ENCODE assay signal across 16 cellular contexts in genomic region chr19:3520166-3521103, GRCh38. TPM values are rescaled to one million over a fixed set of nuclear protein-coding genes. Genes with fewer than 3 reads are reported as not detected.
A peak's percentile ranks its signal among the peaks of the same experiment; 100 is the strongest.
DNase-seq lines count a peak whose midpoint lies in the region; TF ChIP-seq lines count a peak whose summit lies in the region.
"Had no signal": no experiment of that assay in that cellular context is flagged by ENCODE, and none has a peak within 500 bp of the region (broad histone marks: within the 10 kb centered on the region; RNA-seq: fewer than 3 reads in every experiment).

No MANE protein-coding gene starts in this region.

- TF ChIP-seq CTCF in HFFc6 (IDR thresholded peaks at IDR 0.05) (peak; percentile 29; the same call in 1 of the 2 replicates), esophagus squamous epithelium (IDR thresholded peaks at IDR 0.05) (peak in 2 of 6 experiments; percentile 17 to 27), prostate gland (IDR thresholded peaks at IDR 0.05) (peak in 1 of 4 experiments; percentile 36)

- H3K27ac ChIP-seq in esophagus squamous epithelium (peak overlapping the region; percentile 73 to 86 (median 82)), prostate gland (peak overlapping the region; percentile 50 to 55)
- H3K27ac ChIP-seq: colonic mucosa had no signal

- DNase-seq in HFFc6 (no peak), SW480 (ENCODE audit: low spot score) (peak; percentile 70), esophagus squamous epithelium (lab: John Stamatoyannopoulos, UW) (no peak), prostate gland (ENCODE audit: low spot score) (peak; percentile 81), NCI-H1694 (lab: John Stamatoyannopoulos, UW) (no peak), NCI-H82 (lab: John Stamatoyannopoulos, UW) (no peak)
- DNase-seq in stimulated activated CD4-positive, alpha-beta T cell treated with anti-CD3 and anti-CD28 coated beads, Interleukin-2, amount 100 ng/mL, for 24 hours, result no peak
- DNase-seq: activated CD8-positive, alpha-beta memory T cell treated with anti-CD3 and anti-CD28 coated beads for 24 hours; colonic mucosa; COR-L47; NCI-H1436; NK-92 treated with Interleukin-12 subunit alpha and Interleukin-12 subunit beta, amount 100 ng/mL, for 24 hours; stimulated activated CD4-positive, alpha-beta T cell treated with anti-CD3 and anti-CD28 coated beads, Interleukin-4, amount 100 ng/mL, for 1 hour; stimulated activated naive CD8-positive, alpha-beta T cell treated with anti-CD3 and anti-CD28 coated beads, Interleukin-15, amount 100 ng/mL, for 72 hours had no signal

- H3K4me3 Mint-ChIP-seq in HFFc6, result no peak overlapping the region
- H3K4me3 Mint-ChIP-seq: activated naive CD8-positive, alpha-beta T cell; stimulated activated naive CD8-positive, alpha-beta T cell treated with anti-CD3 and anti-CD28 coated beads, Interleukin-15, amount 100 ng/mL, for 72 hours had no signal

- H3K27ac Mint-ChIP-seq in HFFc6, result no peak overlapping the region
- H3K27ac Mint-ChIP-seq: activated naive CD8-positive, alpha-beta T cell had no signal

- H3K36me3 ChIP-seq in esophagus squamous epithelium, result peaks cover 15 to 69% (median 21%) of the 10 kb centered on the region in 3 donors
- no peaks in the 10 kb centered on the region for H3K36me3 ChIP-seq in prostate gland

- no peaks in the 10 kb centered on the region for H3K27me3 ChIP-seq in esophagus squamous epithelium
- H3K27me3 ChIP-seq in prostate gland (replicated peaks; ENCODE audit: insufficient read depth), result no peaks in the 10 kb centered on the region
- H3K27me3 ChIP-seq: colonic mucosa had no signal

- H3K4me1 ChIP-seq in esophagus squamous epithelium, result peaks cover 7 to 73% (median 17%) of the 10 kb centered on the region in 3 donors
- H3K4me1 ChIP-seq in prostate gland (replicated peaks), result peaks cover 5% of the 10 kb centered on the region

- TF ChIP-seq POLR2A in esophagus squamous epithelium (IDR thresholded peaks at IDR 0.05) (peak in 2 of 4 donors; percentile 28 to 47), prostate gland (IDR thresholded peaks at IDR 0.05) (peak; percentile 39)

- intact Hi-C loops in esophagus squamous epithelium (cut with DNase I), result no loop called here
- intact Hi-C loops in prostate gland (cut with DNase I), result no loop called here

- H3K27me3 Mint-ChIP-seq in HFFc6 (ENCODE audit: insufficient read depth), result peaks cover 3% of the 10 kb centered on the region; the same call in 1 of the 2 replicates
- H3K27me3 Mint-ChIP-seq: activated naive CD8-positive, alpha-beta T cell; stimulated activated naive CD8-positive, alpha-beta T cell treated with anti-CD3 and anti-CD28 coated beads, Interleukin-15, amount 100 ng/mL, for 72 hours had no signal

- H3K4me1 Mint-ChIP-seq in HFFc6 (ENCODE audit: low read depth), result peaks cover 7% of the 10 kb centered on the region; the same call in 1 of the 2 replicates

- H3K4me3 ChIP-seq in esophagus squamous epithelium (no peak overlapping the region), prostate gland (no peak overlapping the region)
- H3K4me3 ChIP-seq: colonic mucosa had no signal

- no peaks in the 10 kb centered on the region for H3K9me3 ChIP-seq in esophagus squamous epithelium
- no peaks in the 10 kb centered on the region for H3K9me3 ChIP-seq in prostate gland
- H3K9me3 ChIP-seq: colonic mucosa had no signal

- 34 to 90% methylated on average over 3 to 11 of the region's 37 CpGs for WGBS in esophagus squamous epithelium, 2 donors
- WGBS in prostate gland, result 54% methylated on average over 30 of the region's 37 CpGs

- peaks cover 10% of the 10 kb centered on the region; the same call in 1 of the 2 replicates for H3K36me3 Mint-ChIP-seq in HFFc6 (ENCODE audit: low read depth)

- no peaks in the 10 kb centered on the region for H3K9me3 Mint-ChIP-seq in HFFc6
- H3K9me3 Mint-ChIP-seq: stimulated activated naive CD8-positive, alpha-beta T cell treated with anti-CD3 and anti-CD28 coated beads, Interleukin-15, amount 100 ng/mL, for 72 hours had no signal

RNA-seq across cellular contexts. Expression of gene FZR1, which starts 14.3 kb away (rescaled TPM):
- total RNA-seq in HFFc6 (2021; fragmentation: NEBNext Ultra II Directional; extraction: Animal tissue kit (Norgen Biotek cat#: 25700)), result 10 to 100 TPM; 43.9 to 56.8 (median 46.0) TPM
- total RNA-seq in esophagus squamous epithelium (10 to 100 TPM; 26.5 to 46.8 (median 27.2) TPM), prostate gland (10 to 100 TPM; 32.2 to 64.9 TPM)

RNA-seq across cellular contexts. Expression of gene TEKTIP1, which starts 18.5 kb away (rescaled TPM):
- under 1 TPM in 5 of 6 experiments, not detected in 1; 0.25 to 0.51 (median 0.46) TPM for total RNA-seq in HFFc6 (2021; fragmentation: NEBNext Ultra II Directional; extraction: Animal tissue kit (Norgen Biotek cat#: 25700))
- total RNA-seq in esophagus squamous epithelium (under 1 TPM in 1 of 4 donors, not detected in 3; 0.95 TPM), prostate gland (1 to 10 TPM in 1 of 2 donors, under 1 TPM in 1; 0.41 to 5.3 TPM)

RNA-seq across cellular contexts. Expression of gene DOHH, which starts 20.0 kb away (rescaled TPM):
- total RNA-seq in HFFc6 (2021; fragmentation: NEBNext Ultra II Directional; extraction: Animal tissue kit (Norgen Biotek cat#: 25700)), result 10 to 100 TPM; 14.3 to 20.4 (median 17.0) TPM
- 10 to 100 TPM; 21.0 to 29.5 (median 26.4) TPM for total RNA-seq in esophagus squamous epithelium
- total RNA-seq in prostate gland, result 10 to 100 TPM; 26.1 to 26.9 TPM

RNA-seq across cellular contexts. Expression of gene MFSD12, which starts 37.0 kb away (rescaled TPM):
- 100 to 1,000 TPM in 2 of 6 experiments, 10 to 100 TPM in 4; 75.1 to 101 (median 79.6) TPM for total RNA-seq in HFFc6 (2021; fragmentation: NEBNext Ultra II Directional; extraction: Animal tissue kit (Norgen Biotek cat#: 25700))
- total RNA-seq in esophagus squamous epithelium, result 10 to 100 TPM; 22.5 to 50.4 (median 37.3) TPM
- 10 to 100 TPM; 60.5 to 86.1 TPM for total RNA-seq in prostate gland

RNA-seq across cellular contexts. Expression of gene SMIM44, which starts 37.2 kb away (rescaled TPM):
- not detected for total RNA-seq in HFFc6 (2021; fragmentation: NEBNext Ultra II Directional; extraction: Animal tissue kit (Norgen Biotek cat#: 25700))
- total RNA-seq in esophagus squamous epithelium (not detected), prostate gland (1 to 10 TPM in 1 of 2 donors, not detected in 1; 1.7 TPM)
- total RNA-seq: lower leg skin had no signal

Comparison
In these comparisons a context has a peak if more than half of its experiments do, and no peak if none do; other contexts are left out.
1. DNase-seq: peak in SW480 (single experiment) and prostate gland (single experiment); none in HFFc6 (single experiment), esophagus squamous epithelium (single experiment), stimulated activated CD4-positive, alpha-beta T cell treated with anti-CD3 and anti-CD28 coated beads, Interleukin-2, amount 100 ng/mL, for 24 hours (0 of 2), NCI-H1694 (single experiment) and NCI-H82 (single experiment).